In genomic region chr1:38000529-38001453, GRCh38 we compare ENCODE assay signal across 8 cellular contexts. TPM values are rescaled to one million over a fixed set of nuclear protein-coding genes. Genes with fewer than 3 reads are reported as not detected.
DNase-seq lines count a peak whose midpoint lies in the region; ATAC-seq and TF ChIP-seq lines count a peak whose summit lies in the region.

No MANE protein-coding gene starts in this region.

- H3K27ac Mint-ChIP-seq in T-helper 2 cell treated with Interferon-gamma antibody and Interleukin-4, amounts not matched to agents 5 μg/mL and 100 μg/mL, for 36 hours = peak overlapping the region; percentile 74

- H3K27me3 Mint-ChIP-seq in T-helper 2 cell treated with Interferon-gamma antibody and Interleukin-4, amounts not matched to agents 5 μg/mL and 100 μg/mL, for 36 hours (ENCODE audit: low read depth) = no peaks in the 10 kb centered on the region

- H3K4me1 ChIP-seq in neutrophil (ENCODE audit: control insufficient read depth in 1 of 2, insufficient read depth in 1 of 2, low read depth in 1 of 2, low read length in 1 of 2) = peaks cover 87% of the 10 kb centered on the region in 2 experiments

- peaks cover 56% of the 10 kb centered on the region for H3K4me1 Mint-ChIP-seq in T-helper 2 cell treated with Interferon-gamma antibody and Interleukin-4, amounts not matched to agents 5 μg/mL and 100 μg/mL, for 36 hours (ENCODE audit: low read depth)

- no peak overlapping the region for H3K4me3 Mint-ChIP-seq in T-helper 2 cell treated with Interferon-gamma antibody and Interleukin-4, amounts not matched to agents 5 μg/mL and 100 μg/mL, for 36 hours

- DNase-seq in ELF-1 (ENCODE audit: low read depth, low spot score) (peak; percentile 85), fibroblast of mammary gland (ENCODE audit: low read depth) (peak; percentile 88), SKM-1 treated with dmso at 0.1 percent for 144 hours (lab: John Stamatoyannopoulos, UW; ENCODE audit: unreplicated experiment) (no peak), OCI-M2 (lab: John Stamatoyannopoulos, UW; ENCODE audit: unreplicated experiment) (no peak), omental fat pad (ENCODE audit: low spot score) (no peak)
- DNase-seq in T-helper 2 cell treated with Interferon-gamma antibody and Interleukin-4, amounts not matched to agents 5 μg/mL and 100 μg/mL, for 36 hours (ENCODE audit: low spot score) = no peak

- peaks cover 19% of the 10 kb centered on the region for H3K36me3 ChIP-seq in neutrophil

- no peaks in the 10 kb centered on the region for H3K9me3 Mint-ChIP-seq in T-helper 2 cell treated with Interferon-gamma antibody and Interleukin-4, amounts not matched to agents 5 μg/mL and 100 μg/mL, for 36 hours

- peaks cover 20% of the 10 kb centered on the region for H3K36me3 Mint-ChIP-seq in T-helper 2 cell treated with Interferon-gamma antibody and Interleukin-4, amounts not matched to agents 5 μg/mL and 100 μg/mL, for 36 hours (ENCODE audit: low read depth)

- no peak for ATAC-seq in omental fat pad (ENCODE audit: low FRiP score)
- no peak for ATAC-seq in HG02938 (IDR thresholded peaks at IDR 0.05; ENCODE audit: unreplicated experiment)

- H3K9me3 ChIP-seq in neutrophil = no peaks in the 10 kb centered on the region

- no peaks in the 10 kb centered on the region for H3K27me3 ChIP-seq in neutrophil

- TF ChIP-seq CTCF in fibroblast of mammary gland (conservative IDR thresholded peaks at IDR 0.05; ENCODE audit: control insufficient read depth, insufficient read depth, low read depth, low read length) (no peak), neutrophil (IDR thresholded peaks at IDR 0.05) (no peak), omental fat pad (IDR thresholded peaks at IDR 0.05) (no peak)

- H3K27ac ChIP-seq in neutrophil = peak overlapping the region; percentile 91

- H3K4me3 ChIP-seq in fibroblast of mammary gland (ENCODE audit: control insufficient read depth, low read depth, low read length) (peak overlapping the region; percentile 24), neutrophil (ENCODE audit: low read depth in 1 of 2, low read length in 1 of 2) (peak overlapping the region; percentile 56)

RNA-seq across cellular contexts. Expression of gene FHL3, which starts 4.5 kb away (rescaled TPM):
- 10 to 100 TPM in 3 of 4 donors, 1 to 10 TPM in 1; 9.2 to 27.6 (median 16.4) TPM for total RNA-seq in omental fat pad

RNA-seq across cellular contexts. Expression of gene SF3A3, which starts 11.0 kb away (rescaled TPM):
- total RNA-seq in omental fat pad = 10 to 100 TPM; 37.0 to 76.6 (median 50.4) TPM

RNA-seq across cellular contexts. Expression of gene UTP11, which starts 11.7 kb away (rescaled TPM):
- total RNA-seq in omental fat pad = 10 to 100 TPM; 25.1 to 55.2 (median 30.4) TPM

RNA-seq across cellular contexts. Expression of gene POU3F1, which starts 45.8 kb away (rescaled TPM):
- under 1 TPM in 1 of 4 donors, not detected in 3; 0.19 TPM for total RNA-seq in omental fat pad

RNA-seq across cellular contexts. Expression of gene INPP5B, which starts 53.9 kb away (rescaled TPM):
- 10 to 100 TPM; 16.2 to 45.6 (median 27.0) TPM for total RNA-seq in omental fat pad

Comparison
In these comparisons a context has a peak if more than half of its experiments do, and no peak if none do; other contexts are left out.
1. DNase-seq: peak in ELF-1 (single experiment) and fibroblast of mammary gland (single experiment); none in T-helper 2 cell treated with Interferon-gamma antibody and Interleukin-4, amounts not matched to agents 5 μg/mL and 100 μg/mL, for 36 hours (single experiment), SKM-1 treated with dmso at 0.1 percent for 144 hours (single experiment), OCI-M2 (single experiment) and omental fat pad (single experiment).